Comparison of ENCODE assay signal across 1 cellular context in the genomic region with DNA sequence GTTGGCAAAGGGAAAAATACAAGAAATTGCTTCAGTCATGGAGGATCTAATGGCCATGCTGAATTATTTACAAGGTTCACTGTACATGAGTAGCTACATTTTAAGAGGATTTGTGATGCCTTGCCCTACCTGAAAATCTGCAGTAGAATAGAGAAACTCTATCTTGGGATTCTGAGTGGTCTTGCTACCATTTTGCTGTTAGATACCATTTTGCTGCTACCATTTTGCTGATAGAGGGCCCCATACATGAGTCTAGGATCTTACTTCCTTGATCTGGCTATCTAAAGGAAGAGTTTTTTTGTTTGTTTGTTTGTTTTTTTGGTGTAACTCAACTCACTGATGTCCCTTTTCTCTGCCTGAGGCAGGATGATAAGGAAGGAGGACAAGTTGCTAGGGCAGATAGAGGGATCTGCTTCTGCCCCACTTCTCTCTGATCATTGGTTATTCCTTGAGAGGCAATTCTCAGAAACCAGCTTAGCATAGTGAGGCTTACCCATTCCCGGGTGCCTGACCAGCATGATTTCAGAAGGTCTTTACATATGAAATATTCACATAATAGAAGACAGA.
TF ChIP-seq lines count a peak whose summit lies in the region.

No MANE protein-coding gene starts in this region.

TF ChIP-seq in K562, 482 proteins besides CTCF, POLR2A, EP300 and RAD21 (continued from another document):
- TF ChIP-seq, protein P1, sequence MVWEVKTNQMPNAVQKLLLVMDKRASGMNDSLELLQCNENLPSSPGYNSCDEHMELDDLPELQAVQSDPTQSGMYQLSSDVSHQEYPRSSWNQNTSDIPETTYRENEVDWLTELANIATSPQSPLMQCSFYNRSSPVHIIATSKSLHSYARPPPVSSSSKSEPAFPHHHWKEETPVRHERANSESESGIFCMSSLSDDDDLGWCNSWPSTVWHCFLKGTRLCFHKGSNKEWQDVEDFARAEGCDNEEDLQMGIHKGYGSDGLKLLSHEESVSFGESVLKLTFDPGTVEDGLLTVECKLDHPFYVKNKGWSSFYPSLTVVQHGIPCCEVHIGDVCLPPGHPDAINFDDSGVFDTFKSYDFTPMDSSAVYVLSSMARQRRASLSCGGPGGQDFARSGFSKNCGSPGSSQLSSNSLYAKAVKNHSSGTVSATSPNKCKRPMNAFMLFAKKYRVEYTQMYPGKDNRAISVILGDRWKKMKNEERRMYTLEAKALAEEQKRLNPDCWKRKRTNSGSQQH (CRISPR knock-in tag; IDR thresholded peaks at IDR 0.05) = no peak
- TF ChIP-seq TGIF2 (CRISPR knock-in tag; IDR thresholded peaks at IDR 0.05) (no peak), PURB (CRISPR knock-in tag; IDR thresholded peaks at IDR 0.05; ENCODE audit: low read depth) (no peak), ZNF696 (CRISPR knock-in tag; conservative IDR thresholded peaks at IDR 0.05) (no peak), KLF1 (tag; IDR thresholded peaks at IDR 0.05) (no peak), ARID1B (IDR thresholded peaks at IDR 0.05) (peak; percentile 97), ADNP (tag; IDR thresholded peaks at IDR 0.05) (no peak), NEUROD1 (IDR thresholded peaks at IDR 0.05; ENCODE audit: borderline replicate concordance, low read depth, low read length, partially characterized antibody) (no peak), ZNF79 (CRISPR knock-in tag; IDR thresholded peaks at IDR 0.05; ENCODE audit: low read depth) (no peak), DACH1 (IDR thresholded peaks at IDR 0.05; ENCODE audit: partially characterized antibody) (no peak), ILF3 (IDR thresholded peaks at IDR 0.05; ENCODE audit: borderline replicate concordance) (no peak), MYC (IDR thresholded peaks at IDR 0.05; ENCODE audit: low read depth, low read length) (no peak), MYC (CRISPR knock-in tag; IDR thresholded peaks at IDR 0.05; ENCODE audit: borderline replicate concordance, low read depth) (no peak), BCOR (IDR thresholded peaks at IDR 0.05) (no peak), ZNF431 (CRISPR knock-in tag; IDR thresholded peaks at IDR 0.05) (no peak), FOXA3 (CRISPR knock-in tag; conservative IDR thresholded peaks at IDR 0.05 in 1 of 2, IDR thresholded peaks at IDR 0.05 in 1 of 2) (peak in 1 of 2 experiments; percentile 55; a peak in 1 of 4 replicates), HNRNPUL1 (IDR thresholded peaks at IDR 0.05; ENCODE audit: low read length) (no peak), KLF16 (IDR thresholded peaks at IDR 0.05) (0 out of 2 replicates have a peak, but pooled peaks have one; percentile 21), ZNF699 (CRISPR knock-in tag; IDR thresholded peaks at IDR 0.05; ENCODE audit: insufficient replicate concordance) (no peak), NR4A1 (CRISPR knock-in tag; IDR thresholded peaks at IDR 0.05) (no peak), NR4A1 (tag; IDR thresholded peaks at IDR 0.05) (no peak), SREBF2 (CRISPR knock-in tag; IDR thresholded peaks at IDR 0.05) (no peak), ZNF76 (CRISPR knock-in tag; IDR thresholded peaks at IDR 0.05; ENCODE audit: borderline replicate concordance) (no peak), MED1 (CRISPR knock-in tag; IDR thresholded peaks at IDR 0.05; ENCODE audit: borderline replicate concordance) (no peak), ZNF778 (CRISPR knock-in tag; IDR thresholded peaks at IDR 0.05) (no peak), PML (IDR thresholded peaks at IDR 0.05; ENCODE audit: low read length) (peak; percentile 69; the same call in 1 of the 2 replicates), GABPB2 (CRISPR knock-in tag; conservative IDR thresholded peaks at IDR 0.05) (no peak), TCF3 (CRISPR knock-in tag; IDR thresholded peaks at IDR 0.05) (peak; percentile 93), RB1 (IDR thresholded peaks at IDR 0.05; ENCODE audit: low read depth) (no peak), NELFE (IDR thresholded peaks at IDR 0.05; ENCODE audit: insufficient read depth, insufficient read length) (no peak), KAT7 (CRISPR knock-in tag; IDR thresholded peaks at IDR 0.05; ENCODE audit: borderline replicate concordance) (no peak), ZNF586 (CRISPR knock-in tag; conservative IDR thresholded peaks at IDR 0.05) (no peak), BMI1 (IDR thresholded peaks at IDR 0.05; ENCODE audit: low read length) (no peak), ZSCAN32 (CRISPR knock-in tag; IDR thresholded peaks at IDR 0.05) (no peak), KDM2B (CRISPR knock-in tag; IDR thresholded peaks at IDR 0.05) (no peak), PPARD (CRISPR knock-in tag; IDR thresholded peaks at IDR 0.05) (no peak), RHOXF2B (CRISPR knock-in tag; conservative IDR thresholded peaks at IDR 0.05) (no peak), TAF7 (tag; IDR thresholded peaks at IDR 0.05) (no peak)
- TF ChIP-seq, protein P2, sequence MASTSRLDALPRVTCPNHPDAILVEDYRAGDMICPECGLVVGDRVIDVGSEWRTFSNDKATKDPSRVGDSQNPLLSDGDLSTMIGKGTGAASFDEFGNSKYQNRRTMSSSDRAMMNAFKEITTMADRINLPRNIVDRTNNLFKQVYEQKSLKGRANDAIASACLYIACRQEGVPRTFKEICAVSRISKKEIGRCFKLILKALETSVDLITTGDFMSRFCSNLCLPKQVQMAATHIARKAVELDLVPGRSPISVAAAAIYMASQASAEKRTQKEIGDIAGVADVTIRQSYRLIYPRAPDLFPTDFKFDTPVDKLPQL (IDR thresholded peaks at IDR 0.05; ENCODE audit: extremely low read depth, insufficient read length) = no peak
- TF ChIP-seq, protein P3, sequence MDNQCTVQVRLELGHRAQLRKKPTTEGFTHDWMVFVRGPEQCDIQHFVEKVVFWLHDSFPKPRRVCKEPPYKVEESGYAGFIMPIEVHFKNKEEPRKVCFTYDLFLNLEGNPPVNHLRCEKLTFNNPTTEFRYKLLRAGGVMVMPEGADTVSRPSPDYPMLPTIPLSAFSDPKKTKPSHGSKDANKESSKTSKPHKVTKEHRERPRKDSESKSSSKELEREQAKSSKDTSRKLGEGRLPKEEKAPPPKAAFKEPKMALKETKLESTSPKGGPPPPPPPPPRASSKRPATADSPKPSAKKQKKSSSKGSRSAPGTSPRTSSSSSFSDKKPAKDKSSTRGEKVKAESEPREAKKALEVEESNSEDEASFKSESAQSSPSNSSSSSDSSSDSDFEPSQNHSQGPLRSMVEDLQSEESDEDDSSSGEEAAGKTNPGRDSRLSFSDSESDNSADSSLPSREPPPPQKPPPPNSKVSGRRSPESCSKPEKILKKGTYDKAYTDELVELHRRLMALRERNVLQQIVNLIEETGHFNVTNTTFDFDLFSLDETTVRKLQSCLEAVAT (IDR thresholded peaks at IDR 0.05) = no peak
- TF ChIP-seq, protein P4, sequence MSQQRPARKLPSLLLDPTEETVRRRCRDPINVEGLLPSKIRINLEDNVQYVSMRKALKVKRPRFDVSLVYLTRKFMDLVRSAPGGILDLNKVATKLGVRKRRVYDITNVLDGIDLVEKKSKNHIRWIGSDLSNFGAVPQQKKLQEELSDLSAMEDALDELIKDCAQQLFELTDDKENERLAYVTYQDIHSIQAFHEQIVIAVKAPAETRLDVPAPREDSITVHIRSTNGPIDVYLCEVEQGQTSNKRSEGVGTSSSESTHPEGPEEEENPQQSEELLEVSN (IDR thresholded peaks at IDR 0.05; ENCODE audit: borderline replicate concordance in 1 of 2, extremely low read depth in 1 of 2, insufficient read depth in 1 of 2, insufficient read length in 1 of 2, low read depth in 1 of 2, low read length in 1 of 2, poor library complexity in 1 of 2, severe bottlenecking in 1 of 2) = no peak
- TF ChIP-seq, protein P5, sequence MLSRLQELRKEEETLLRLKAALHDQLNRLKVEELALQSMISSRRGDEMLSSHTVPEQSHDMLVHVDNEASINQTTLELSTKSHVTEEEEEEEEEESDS (CRISPR knock-in tag; IDR thresholded peaks at IDR 0.05) = no peak
- TF ChIP-seq, protein P6, sequence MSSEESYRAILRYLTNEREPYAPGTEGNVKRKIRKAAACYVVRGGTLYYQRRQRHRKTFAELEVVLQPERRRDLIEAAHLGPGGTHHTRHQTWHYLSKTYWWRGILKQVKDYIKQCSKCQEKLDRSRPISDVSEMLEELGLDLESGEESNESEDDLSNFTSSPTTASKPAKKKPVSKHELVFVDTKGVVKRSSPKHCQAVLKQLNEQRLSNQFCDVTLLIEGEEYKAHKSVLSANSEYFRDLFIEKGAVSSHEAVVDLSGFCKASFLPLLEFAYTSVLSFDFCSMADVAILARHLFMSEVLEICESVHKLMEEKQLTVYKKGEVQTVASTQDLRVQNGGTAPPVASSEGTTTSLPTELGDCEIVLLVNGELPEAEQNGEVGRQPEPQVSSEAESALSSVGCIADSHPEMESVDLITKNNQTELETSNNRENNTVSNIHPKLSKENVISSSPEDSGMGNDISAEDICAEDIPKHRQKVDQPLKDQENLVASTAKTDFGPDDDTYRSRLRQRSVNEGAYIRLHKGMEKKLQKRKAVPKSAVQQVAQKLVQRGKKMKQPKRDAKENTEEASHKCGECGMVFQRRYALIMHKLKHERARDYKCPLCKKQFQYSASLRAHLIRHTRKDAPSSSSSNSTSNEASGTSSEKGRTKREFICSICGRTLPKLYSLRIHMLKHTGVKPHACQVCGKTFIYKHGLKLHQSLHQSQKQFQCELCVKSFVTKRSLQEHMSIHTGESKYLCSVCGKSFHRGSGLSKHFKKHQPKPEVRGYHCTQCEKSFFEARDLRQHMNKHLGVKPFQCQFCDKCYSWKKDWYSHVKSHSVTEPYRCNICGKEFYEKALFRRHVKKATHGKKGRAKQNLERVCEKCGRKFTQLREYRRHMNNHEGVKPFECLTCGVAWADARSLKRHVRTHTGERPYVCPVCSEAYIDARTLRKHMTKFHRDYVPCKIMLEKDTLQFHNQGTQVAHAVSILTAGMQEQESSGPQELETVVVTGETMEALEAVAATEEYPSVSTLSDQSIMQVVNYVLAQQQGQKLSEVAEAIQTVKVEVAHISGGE (CRISPR knock-in tag; IDR thresholded peaks at IDR 0.05) = no peak
- TF ChIP-seq, protein P7, sequence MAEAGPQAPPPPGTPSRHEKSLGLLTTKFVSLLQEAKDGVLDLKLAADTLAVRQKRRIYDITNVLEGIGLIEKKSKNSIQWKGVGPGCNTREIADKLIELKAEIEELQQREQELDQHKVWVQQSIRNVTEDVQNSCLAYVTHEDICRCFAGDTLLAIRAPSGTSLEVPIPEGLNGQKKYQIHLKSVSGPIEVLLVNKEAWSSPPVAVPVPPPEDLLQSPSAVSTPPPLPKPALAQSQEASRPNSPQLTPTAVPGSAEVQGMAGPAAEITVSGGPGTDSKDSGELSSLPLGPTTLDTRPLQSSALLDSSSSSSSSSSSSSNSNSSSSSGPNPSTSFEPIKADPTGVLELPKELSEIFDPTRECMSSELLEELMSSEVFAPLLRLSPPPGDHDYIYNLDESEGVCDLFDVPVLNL (CRISPR knock-in tag; IDR thresholded peaks at IDR 0.05; ENCODE audit: low read depth) = no peak
- TF ChIP-seq, protein P8, sequence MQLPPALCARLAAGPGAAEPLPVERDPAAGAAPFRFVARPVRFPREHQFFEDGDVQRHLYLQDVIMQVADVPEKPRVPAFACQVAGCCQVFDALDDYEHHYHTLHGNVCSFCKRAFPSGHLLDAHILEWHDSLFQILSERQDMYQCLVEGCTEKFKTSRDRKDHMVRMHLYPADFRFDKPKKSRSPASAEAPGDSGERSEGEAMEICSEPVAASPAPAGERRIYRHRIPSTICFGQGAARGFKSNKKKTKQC (CRISPR knock-in tag; IDR thresholded peaks at IDR 0.05) = no peak
